In the genomic region with DNA sequence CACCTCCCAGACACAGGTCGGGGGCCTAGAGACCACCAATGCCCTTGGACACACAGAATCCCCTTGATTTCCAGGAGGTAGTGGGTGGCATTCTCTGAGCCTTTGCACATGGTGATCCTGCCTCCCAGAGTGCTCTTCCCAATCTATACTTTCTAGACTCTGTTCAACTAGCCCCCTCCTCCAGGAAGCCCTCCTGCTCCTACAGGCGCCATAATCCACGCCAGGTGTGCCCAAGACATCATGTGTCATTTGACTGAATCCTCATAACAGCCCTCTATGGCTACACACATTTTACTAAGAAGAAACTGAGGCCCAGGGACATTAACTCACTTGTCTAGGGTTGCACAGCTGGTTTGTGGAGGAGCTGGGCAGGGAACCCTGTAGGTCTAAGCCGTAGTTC, we compare ENCODE assay signal across 19 cellular contexts. TPM values are rescaled to one million over a fixed set of nuclear protein-coding genes. Genes with fewer than 3 reads are reported as not detected.
DNase-seq lines count a peak whose midpoint lies in the region; ATAC-seq and TF ChIP-seq lines count a peak whose summit lies in the region.
"Had no signal": no experiment of that assay in that cellular context is flagged by ENCODE, and none has a peak within 500 bp of the region (broad histone marks: within the 10 kb centered on the region; RNA-seq: fewer than 3 reads in every experiment).

No MANE protein-coding gene starts in this region.

- H3K79me2 ChIP-seq in osteoblast (ENCODE audit: insufficient read depth, low read length), result peaks cover 14% of the 10 kb centered on the region

- ATAC-seq in Right ventricle myocardium inferior (no peak), heart right ventricle (no peak)
- ATAC-seq: GM23338 had no signal

- no peak overlapping the region for H2AFZ ChIP-seq in osteoblast (ENCODE audit: low read length)
- H2AFZ ChIP-seq: GM23338 had no signal

- intact Hi-C loops in Right ventricle myocardium inferior (cut with DNase I) (no loop called here), heart right ventricle (cut with DNase I) (no loop called here)

- H3K27ac ChIP-seq in heart right ventricle, result no peak overlapping the region
- no peak overlapping the region for H3K27ac ChIP-seq in osteoblast (ENCODE audit: low read depth, low read length)

- TF ChIP-seq CTCF in heart right ventricle (IDR thresholded peaks at IDR 0.05) (no peak), osteoblast (IDR thresholded peaks at IDR 0.05; ENCODE audit: extremely low read depth, low read depth, low read length) (no peak)

- DNase-seq in Right ventricle myocardium inferior (ENCODE audit: missing footprints), result peak; percentile 25
- DNase-seq in heart right ventricle, result no peak
- no peak for DNase-seq in NT2/D1 (ENCODE audit: low read depth, low spot score)
- peak; percentile 36 for DNase-seq in osteoblast (ENCODE audit: insufficient read length, low spot score, missing footprints)
- DNase-seq in T-helper 2 cell, result no peak
- DNase-seq in dermis blood vessel endothelial cell, result no peak
- DNase-seq in activated CD8-positive, alpha-beta memory T cell treated with anti-CD3 and anti-CD28 coated beads, Interleukin-2, amount 50 U/mL, for 4 hours, result no peak
- DNase-seq: ACHN; BE2C; C1 segment of cervical spinal cord; CD4-positive, CD25-positive, alpha-beta regulatory T cell; DMS153; DMS79; GDM1; HCEC 1CT; HFFc6; IMR-90 had no signal

- H3K4me2 ChIP-seq in osteoblast (ENCODE audit: insufficient read depth, low read length), result no peak overlapping the region
- H3K4me2 ChIP-seq: GM23338 had no signal

- H3K4me3 ChIP-seq in heart right ventricle (no peak overlapping the region), NT2/D1 (ENCODE audit: insufficient read length, low read depth) (no peak overlapping the region), osteoblast (ENCODE audit: insufficient read depth, low read length) (no peak overlapping the region)
- H3K4me3 ChIP-seq: GM23338 had no signal

- peaks cover 0 to 7% (median 0%) of the 10 kb centered on the region in 9 donors for H3K4me1 ChIP-seq in heart right ventricle
- no peaks in the 10 kb centered on the region for H3K4me1 ChIP-seq in NT2/D1 (ENCODE audit: insufficient read depth, insufficient read length)
- peaks cover 14% of the 10 kb centered on the region for H3K4me1 ChIP-seq in osteoblast (ENCODE audit: insufficient read depth, low read length)
- H3K4me1 ChIP-seq: BE2C had no signal

- H3K36me3 ChIP-seq in heart right ventricle, result peaks cover 0 to 96% (median 41%) of the 10 kb centered on the region in 9 donors
- peaks cover 72% of the 10 kb centered on the region for H3K36me3 ChIP-seq in NT2/D1 (ENCODE audit: insufficient read depth, insufficient read length, low read length)
- H3K36me3 ChIP-seq in osteoblast (ENCODE audit: insufficient read depth, low read length), result peaks cover 58% of the 10 kb centered on the region

- no peaks in the 10 kb centered on the region for H3K27me3 ChIP-seq in heart right ventricle
- no peaks in the 10 kb centered on the region for H3K27me3 ChIP-seq in NT2/D1 (ENCODE audit: insufficient read depth, insufficient read length)
- no peaks in the 10 kb centered on the region for H3K27me3 ChIP-seq in osteoblast (ENCODE audit: insufficient read depth, low read length)
- H3K27me3 ChIP-seq: BE2C had no signal

- H4K20me1 ChIP-seq in osteoblast (ENCODE audit: insufficient read depth, low read length), result peaks cover 18% of the 10 kb centered on the region

- H3K9me3 ChIP-seq in heart right ventricle (no peaks in the 10 kb centered on the region), NT2/D1 (ENCODE audit: insufficient read depth, low read length) (no peaks in the 10 kb centered on the region), osteoblast (ENCODE audit: low read depth, low read length) (no peaks in the 10 kb centered on the region)
- H3K9me3 ChIP-seq: BE2C had no signal

- 97 to 99% methylated on average over 4 of the region's 4 CpGs for WGBS in heart right ventricle, 2 donors

- H3K9ac ChIP-seq in NT2/D1 (ENCODE audit: insufficient read length, low read depth), result peak overlapping the region; percentile 21

RNA-seq across cellular contexts. Expression of gene BBLN, which starts 7.1 kb away (rescaled TPM):
- total RNA-seq in Right ventricle myocardium inferior (36.1 TPM), heart right ventricle (10 to 100 TPM; 29.5 to 58.2 (median 36.1) TPM), osteoblast (24.5 and 33.3 TPM in 2 replicates), dermis blood vessel endothelial cell (47.4 and 77.1 TPM in 2 replicates)
- 100 to 1,000 TPM in 1 of 2 donors, 10 to 100 TPM in 1; 70.2 to 159 TPM for polyA plus RNA-seq in heart right ventricle

RNA-seq across cellular contexts. Expression of gene LCN2, which starts 18.0 kb away (rescaled TPM):
- total RNA-seq in Right ventricle myocardium inferior, result not detected
- total RNA-seq in heart right ventricle, result 1 to 10 TPM in 1 of 10 donors, under 1 TPM in 4, not detected in 5; 0.34 to 2.7 (median 0.45) TPM
- 1 to 10 TPM in 1 of 2 donors, under 1 TPM in 1; 0.62 to 1.5 TPM for polyA plus RNA-seq in heart right ventricle
- total RNA-seq in osteoblast, result not detected in 2 replicates
- total RNA-seq in dermis blood vessel endothelial cell, result 0.14 TPM in 1 of 2 replicates, not detected in the other
- total RNA-seq: Daoy, GM23338, HFFc6, IMR-90 had no signal
- polyA plus RNA-seq: CD4-positive, CD25-positive, alpha-beta regulatory T cell; IMR-90 had no signal

RNA-seq across cellular contexts. Expression of gene CIZ1, which starts 24.2 kb away (rescaled TPM):
- total RNA-seq in Right ventricle myocardium inferior (69.3 TPM), heart right ventricle (10 to 100 TPM; 63.0 to 96.0 (median 76.7) TPM), osteoblast (33.7 and 40.1 TPM in 2 replicates), dermis blood vessel endothelial cell (16.7 and 37.9 TPM in 2 replicates)
- polyA plus RNA-seq in heart right ventricle, result 10 to 100 TPM; 39.7 to 70.2 TPM

RNA-seq across cellular contexts. Expression of gene DNM1, which starts 36.0 kb away (rescaled TPM):
- total RNA-seq in Right ventricle myocardium inferior, result 6.1 TPM
- 1 to 10 TPM; 2.1 to 7.7 (median 3.9) TPM for total RNA-seq in heart right ventricle
- polyA plus RNA-seq in heart right ventricle, result 10 to 100 TPM in 1 of 2 donors, 1 to 10 TPM in 1; 2.5 to 13.7 TPM
- 3.6 and 6.5 TPM in 2 replicates for total RNA-seq in osteoblast
- 0.17 and 0.33 TPM in 2 replicates for total RNA-seq in dermis blood vessel endothelial cell
- polyA plus RNA-seq: CD4-positive, CD25-positive, alpha-beta regulatory T cell had no signal

RNA-seq across cellular contexts. Expression of gene PTGES2, which starts 39.7 kb away (rescaled TPM):
- total RNA-seq in Right ventricle myocardium inferior, result 158 TPM
- 100 to 1,000 TPM; 117 to 166 (median 148) TPM for total RNA-seq in heart right ventricle
- 100 to 1,000 TPM; 132 to 147 TPM for polyA plus RNA-seq in heart right ventricle
- 42.7 and 50.3 TPM in 2 replicates for total RNA-seq in osteoblast
- total RNA-seq in dermis blood vessel endothelial cell, result 52.8 and 87.3 TPM in 2 replicates

Comparison
In these comparisons a context has a peak if more than half of its experiments do, and no peak if none do; other contexts are left out.
1. DNase-seq: peak in Right ventricle myocardium inferior (single experiment) and osteoblast (single experiment); none in heart right ventricle (0 of 2), NT2/D1 (single experiment), T-helper 2 cell (0 of 5), dermis blood vessel endothelial cell (single experiment) and activated CD8-positive, alpha-beta memory T cell treated with anti-CD3 and anti-CD28 coated beads, Interleukin-2, amount 50 U/mL, for 4 hours (single experiment).